14 cellular contexts compared by ENCODE assay signal in the genomic region with DNA sequence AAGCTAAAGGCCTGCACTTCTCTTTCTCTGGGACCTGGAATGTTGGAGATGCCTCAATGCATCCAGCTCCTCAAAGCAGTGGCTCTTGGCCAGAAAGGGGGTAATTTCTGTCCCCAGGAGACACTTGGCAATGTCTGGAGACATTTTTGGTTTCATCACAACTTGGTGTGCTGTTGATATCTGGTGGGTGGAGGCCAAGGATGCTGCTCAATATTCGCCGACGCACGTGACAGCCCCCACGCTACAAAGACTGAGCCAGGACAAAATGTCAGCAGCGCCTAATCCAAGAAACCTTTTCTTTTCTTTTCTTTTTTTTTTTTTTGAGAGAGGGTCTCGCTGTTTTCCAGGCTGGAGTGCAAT.
"Had no signal": no experiment of that assay in that cellular context is flagged by ENCODE, and none has a peak within 500 bp of the region (broad histone marks: within the 10 kb centered on the region; RNA-seq: fewer than 3 reads in every experiment).

No MANE protein-coding gene starts in this region.

- H3K9me3 ChIP-seq: tibial nerve had no signal

- H3K27ac ChIP-seq: epithelial cell of prostate, tibial nerve had no signal

- H3K4me1 Mint-ChIP-seq: activated CD4-positive, alpha-beta T cell treated with anti-CD3 and anti-CD28 coated beads, Interleukin-2, amount 10 ng/mL, durations not matched to agents 7 days and 5 days had no signal

- H3K27me3 ChIP-seq: tibial nerve had no signal

- H3K36me3 Mint-ChIP-seq: activated naive CD8-positive, alpha-beta T cell had no signal

- H3K4me3 Mint-ChIP-seq: activated CD4-positive, alpha-beta T cell treated with anti-CD3 and anti-CD28 coated beads, Interleukin-2, amount 10 ng/mL, durations not matched to agents 7 days and 5 days; activated naive CD8-positive, alpha-beta T cell; brain had no signal

- DNase-seq: activated CD4-positive, alpha-beta T cell treated with anti-CD3 and anti-CD28 coated beads, Interleukin-2, amount 10 ng/mL, durations not matched to agents 7 days and 5 days; activated CD4-positive, CD25-positive, alpha-beta regulatory T cell; activated CD8-positive, alpha-beta memory T cell treated with anti-CD3 and anti-CD28 coated beads, Interleukin-2, amount 50 U/mL, for 48 hours; activated gamma-delta T cell treated with Interleukin-2 at 50 U/mL for 16 hours; amniotic stem cell; hippocampal formation; stimulated activated CD4-positive, alpha-beta T cell treated with anti-CD3 and anti-CD28 coated beads, Interleukin-15, amount 100 ng/mL, for 24 hours; stimulated activated CD4-positive, alpha-beta T cell treated with anti-CD3 and anti-CD28 coated beads, Interleukin-4, amount 100 ng/mL, for 1 hour; stimulated activated naive CD4-positive, alpha-beta T cell; T-helper 2 cell had no signal

- H3K9me3 Mint-ChIP-seq: activated CD4-positive, alpha-beta T cell treated with anti-CD3 and anti-CD28 coated beads, Interleukin-2, amount 10 ng/mL, durations not matched to agents 7 days and 5 days had no signal

- H3K27me3 Mint-ChIP-seq: activated CD4-positive, alpha-beta T cell treated with anti-CD3 and anti-CD28 coated beads, Interleukin-2, amount 10 ng/mL, durations not matched to agents 7 days and 5 days; activated naive CD8-positive, alpha-beta T cell; brain had no signal

- H3K36me3 ChIP-seq: tibial nerve had no signal

- H3K4me1 ChIP-seq: tibial nerve had no signal

- H3K27ac Mint-ChIP-seq: activated CD4-positive, alpha-beta T cell treated with anti-CD3 and anti-CD28 coated beads, Interleukin-2, amount 10 ng/mL, durations not matched to agents 7 days and 5 days; brain had no signal

- H3K4me3 ChIP-seq: tibial nerve had no signal
